In the genomic region with DNA sequence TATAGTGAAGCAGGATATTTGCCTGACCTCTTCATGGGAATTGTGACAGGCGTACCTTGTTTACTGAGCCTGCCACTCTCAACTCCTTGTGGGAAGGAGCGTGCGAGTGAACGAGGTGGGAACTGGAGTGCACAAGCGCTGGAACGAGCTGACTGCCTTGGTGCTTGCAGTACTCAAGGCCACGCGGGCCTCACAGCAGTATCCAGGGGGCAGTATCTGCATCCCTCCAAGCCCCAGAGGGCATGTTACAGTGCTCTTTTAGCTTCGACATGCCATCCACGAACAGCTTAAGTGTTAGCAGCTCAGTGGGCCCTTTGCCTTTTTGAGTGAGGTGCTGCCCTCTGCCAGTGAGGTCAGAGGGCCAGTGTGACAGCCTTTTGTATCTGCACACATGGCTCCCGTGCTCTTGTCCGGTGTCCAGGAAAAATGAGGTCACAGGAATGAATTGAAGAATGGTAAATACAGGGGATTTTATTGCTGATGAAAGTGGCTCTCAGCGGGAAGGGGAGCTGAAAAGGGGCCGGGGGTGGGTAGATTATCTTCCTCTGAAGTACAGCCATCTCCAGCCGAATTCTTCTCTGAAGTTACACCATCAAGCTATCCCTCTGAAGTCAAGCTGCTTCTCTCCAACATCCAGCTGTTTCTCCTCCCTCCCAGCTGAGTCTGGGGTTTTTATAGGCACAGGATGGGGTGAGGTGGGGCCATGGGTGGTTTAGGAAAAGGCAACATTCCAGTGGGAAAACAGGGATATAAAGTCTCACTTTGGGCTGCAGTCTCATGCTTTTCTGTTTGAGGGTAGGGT, we compare ENCODE assay signal across 15 cellular contexts.
A peak's percentile ranks its signal among the peaks of the same experiment; 100 is the strongest.
DNase-seq lines count a peak whose midpoint lies in the region; ATAC-seq and TF ChIP-seq lines count a peak whose summit lies in the region.
"Had no signal": no experiment of that assay in that cellular context is flagged by ENCODE, and none has a peak within 500 bp of the region (broad histone marks: within the 10 kb centered on the region; RNA-seq: fewer than 3 reads in every experiment).

No MANE protein-coding gene starts in this region.

- intact Hi-C loops in activated naive CD4-positive, alpha-beta T cell treated with anti-CD3 and anti-CD28 coated beads for 36 hours (cut with micrococcal nuclease), result no loop called here

- no peak overlapping the region for H3K27ac Mint-ChIP-seq in activated naive CD4-positive, alpha-beta T cell treated with anti-CD3 and anti-CD28 coated beads for 36 hours
- H3K27ac Mint-ChIP-seq in type B pancreatic cell, result no peak overlapping the region

- H3K27me3 Mint-ChIP-seq in activated naive CD4-positive, alpha-beta T cell treated with anti-CD3 and anti-CD28 coated beads for 36 hours (ENCODE audit: low read depth), result no peaks in the 10 kb centered on the region
- H3K27me3 Mint-ChIP-seq in type B pancreatic cell, result no peaks in the 10 kb centered on the region
- H3K27me3 Mint-ChIP-seq: naive B cell had no signal

- CTCF ChIA-PET in activated naive CD4-positive, alpha-beta T cell treated with anti-CD3 and anti-CD28 coated beads for 36 hours (lab: Charles Lee), result interaction anchor here (0.9 to 1.2 kb wide), 2 partner anchors 16 to 99 kb away, joined by 3 read pairs; no protein-coding TSS in a partner anchor

- ATAC-seq in left lobe of liver (peak; percentile 96), HG03442 (IDR thresholded peaks at IDR 0.05; ENCODE audit: unreplicated experiment) (no peak), GM18873 (IDR thresholded peaks at IDR 0.05; ENCODE audit: low FRiP score, unreplicated experiment) (no peak)
- ATAC-seq: Panc1 had no signal

- H3K4me1 Mint-ChIP-seq in activated naive CD4-positive, alpha-beta T cell treated with anti-CD3 and anti-CD28 coated beads for 36 hours (ENCODE audit: low read depth), result peaks cover 50% of the 10 kb centered on the region
- peaks cover 14% of the 10 kb centered on the region for H3K4me1 Mint-ChIP-seq in type B pancreatic cell (ENCODE audit: unreplicated experiment)

- peaks cover 9% of the 10 kb centered on the region for H3K36me3 Mint-ChIP-seq in activated naive CD4-positive, alpha-beta T cell treated with anti-CD3 and anti-CD28 coated beads for 36 hours (ENCODE audit: low read depth)
- H3K36me3 Mint-ChIP-seq in type B pancreatic cell, result peaks cover 11% of the 10 kb centered on the region

- peak; percentile 25 for TF ChIP-seq CTCF in type B pancreatic cell (conservative IDR thresholded peaks at IDR 0.05)

- DNase-seq in activated naive CD4-positive, alpha-beta T cell treated with anti-CD3 and anti-CD28 coated beads for 36 hours, result peak; percentile 8
- DNase-seq in activated naive CD4-positive, alpha-beta T cell (lab: John Stamatoyannopoulos, UW), result no peak
- DNase-seq in dermis microvascular lymphatic vessel endothelial cell (ENCODE audit: low read depth in 2 of 2) (peak; percentile 14 to 21), left lobe of liver (ENCODE audit: low spot score) (peak; percentile 85), type B pancreatic cell (ENCODE audit: extremely low spot score, unreplicated experiment) (no peak), pons (ENCODE audit: low spot score) (no peak)
- DNase-seq: activated T-cell treated with anti-CD3 and anti-CD28 coated beads, Interleukin-2, amount 50 U/mL, for 1 hour; DMS79 treated with DMSO at 0.1 percent for 48 hours; naive B cell; NCI-H2171; stimulated activated CD4-positive, alpha-beta T cell treated with anti-CD3 and anti-CD28 coated beads, Interleukin-12 subunit alpha, Interleukin-12 subunit beta, amount 100 ng/mL, for 4 hours; uterus had no signal

- H3K4me3 Mint-ChIP-seq in activated naive CD4-positive, alpha-beta T cell treated with anti-CD3 and anti-CD28 coated beads for 36 hours, result no peak overlapping the region
- no peak overlapping the region for H3K4me3 Mint-ChIP-seq in type B pancreatic cell

- no peaks in the 10 kb centered on the region for H3K9me3 Mint-ChIP-seq in activated naive CD4-positive, alpha-beta T cell treated with anti-CD3 and anti-CD28 coated beads for 36 hours
- no peaks in the 10 kb centered on the region for H3K9me3 Mint-ChIP-seq in type B pancreatic cell

Comparison
In these comparisons a context has a peak if more than half of its experiments do, and no peak if none do; other contexts are left out.
1. DNase-seq: peak in activated naive CD4-positive, alpha-beta T cell treated with anti-CD3 and anti-CD28 coated beads for 36 hours (single experiment), dermis microvascular lymphatic vessel endothelial cell (2 of 2) and left lobe of liver (single experiment); none in activated naive CD4-positive, alpha-beta T cell (0 of 4), type B pancreatic cell (single experiment) and pons (single experiment).